26 cellular contexts compared by ENCODE assay signal in the genomic region with DNA sequence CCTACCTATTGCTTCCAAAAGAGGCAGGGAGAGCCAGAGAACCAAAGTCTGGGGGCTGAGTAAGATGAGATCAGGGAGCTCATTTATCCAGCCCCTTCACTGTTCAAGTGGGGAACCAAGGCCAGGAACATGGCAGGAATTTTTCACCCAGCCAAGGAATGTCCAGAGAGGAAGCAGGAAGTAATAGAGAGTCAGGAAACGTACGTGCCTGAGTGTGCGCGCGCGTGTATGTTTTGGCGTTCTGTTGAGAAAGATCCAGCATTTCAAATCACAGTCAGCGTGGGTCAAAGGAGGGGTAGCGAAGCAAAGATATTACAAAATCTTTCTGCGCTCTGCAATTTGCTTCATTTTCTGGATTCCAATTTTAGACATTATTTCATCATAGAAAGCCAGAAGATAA.
"Had no signal": no experiment of that assay in that cellular context is flagged by ENCODE, and none has a peak within 500 bp of the region (broad histone marks: within the 10 kb centered on the region; RNA-seq: fewer than 3 reads in every experiment).

No MANE protein-coding gene starts in this region.

- H3K4me3 ChIP-seq: breast epithelium had no signal

- H3K9me3 Mint-ChIP-seq: activated naive CD4-positive, alpha-beta T cell treated with anti-CD3 and anti-CD28 coated beads, Interleukin-2, amount 50 U/mL, for 24 hours; activated T-cell treated with anti-CD3 and anti-CD28 coated beads, Interleukin-2, amount 50 U/mL, for 24 hours; activated T-helper 1 cell treated with anti-CD3 and anti-CD28 coated beads, Interleukin-12 subunit alpha, Interleukin-12 subunit beta, Interleukin-2, Interleukin-4 antibody, amounts not matched to agents 30 ng/mL and 10 ng/mL and 1 ng/mL, durations not matched to agents 14 hours and 24 hours and 36 hours had no signal

- ATAC-seq: activated CD8-positive, alpha-beta memory T cell treated with anti-CD3 and anti-CD28 coated beads, Interleukin-2, amount 10 ng/mL, durations not matched to agents 7 days and 5 days; PC-3; T-helper 17 cell; WTC11 had no signal

- H3K27ac Mint-ChIP-seq: activated CD8-positive, alpha-beta memory T cell treated with anti-CD3 and anti-CD28 coated beads, Interleukin-2, amount 10 ng/mL, durations not matched to agents 7 days and 5 days; activated naive CD4-positive, alpha-beta T cell treated with anti-CD3 and anti-CD28 coated beads, Interleukin-2, amount 50 U/mL, for 24 hours; activated T-cell treated with anti-CD3 and anti-CD28 coated beads, Interleukin-2, amount 50 U/mL, for 24 hours; activated T-helper 1 cell treated with anti-CD3 and anti-CD28 coated beads, Interleukin-12 subunit alpha, Interleukin-12 subunit beta, Interleukin-2, Interleukin-4 antibody, amounts not matched to agents 30 ng/mL and 10 ng/mL and 1 ng/mL, durations not matched to agents 14 hours and 24 hours and 36 hours; T-helper 17 cell; WTC11 had no signal

- H3K36me3 Mint-ChIP-seq: activated CD8-positive, alpha-beta memory T cell treated with anti-CD3 and anti-CD28 coated beads, Interleukin-2, amount 10 ng/mL, durations not matched to agents 7 days and 5 days; activated naive CD4-positive, alpha-beta T cell treated with anti-CD3 and anti-CD28 coated beads, Interleukin-2, amount 50 U/mL, for 24 hours; WTC11 had no signal

- H3K4me1 Mint-ChIP-seq: activated CD8-positive, alpha-beta memory T cell treated with anti-CD3 and anti-CD28 coated beads, Interleukin-2, amount 10 ng/mL, durations not matched to agents 7 days and 5 days; activated naive CD4-positive, alpha-beta T cell treated with anti-CD3 and anti-CD28 coated beads, Interleukin-2, amount 50 U/mL, for 24 hours; T-helper 17 cell had no signal

- H3K4me1 ChIP-seq: breast epithelium had no signal

- H3K9me3 ChIP-seq: breast epithelium had no signal

- H3K27ac ChIP-seq: breast epithelium had no signal

- H3K36me3 ChIP-seq: breast epithelium had no signal

- H3K4me3 Mint-ChIP-seq: activated CD8-positive, alpha-beta memory T cell treated with anti-CD3 and anti-CD28 coated beads, Interleukin-2, amount 10 ng/mL, durations not matched to agents 7 days and 5 days; activated naive CD4-positive, alpha-beta T cell treated with anti-CD3 and anti-CD28 coated beads, Interleukin-2, amount 50 U/mL, for 24 hours; activated T-cell treated with anti-CD3 and anti-CD28 coated beads, Interleukin-2, amount 50 U/mL, for 24 hours; activated T-helper 1 cell treated with anti-CD3 and anti-CD28 coated beads, Interleukin-12 subunit alpha, Interleukin-12 subunit beta, Interleukin-2, Interleukin-4 antibody, amounts not matched to agents 30 ng/mL and 10 ng/mL and 1 ng/mL, durations not matched to agents 14 hours and 24 hours and 36 hours; T-helper 17 cell; WTC11 had no signal

- DNase-seq: activated CD4-positive, alpha-beta T cell treated with anti-CD3 and anti-CD28 coated beads for 48 hours; activated CD4-positive, alpha-beta T cell treated with anti-CD3 and anti-CD28 coated beads, Interleukin-2, amount 50 U/mL, for 48 hours; activated CD4-positive, CD25-positive, alpha-beta regulatory T cell treated with anti-CD3 and anti-CD28 coated beads, Interleukin-2, amount 50 U/mL, for 72 hours; activated CD8-positive, alpha-beta memory T cell treated with anti-CD3 and anti-CD28 coated beads, Interleukin-2, amount 10 ng/mL, durations not matched to agents 7 days and 5 days; activated effector memory CD4-positive, alpha-beta T cell treated with Interleukin-2 at 50 U/mL for 16 hours; activated naive CD4-positive, alpha-beta T cell; activated T-cell treated with anti-CD3 and anti-CD28 coated beads, Interleukin-2, amount 50 U/mL, for 24 hours; aorta; Kasumi-1; KBM-7; NCI-H1105 treated with DMSO at 0.1 percent for 48 hours; NCI-H1436 treated with DMSO at 0.1 percent for 48 hours; NCI-H187; NCI-H2081 treated with DMSO at 0.1 percent for 48 hours; NCI-H2171; NCI-H2227 treated with DMSO at 0.1 percent for 48 hours; NCI-H526 treated with DMSO at 0.1 percent for 48 hours; NK-92 treated with Interleukin-12 subunit alpha and Interleukin-12 subunit beta, amount 100 ng/mL, for 24 hours; PC-3; SHP77; T-helper 17 cell; T-helper 9 cell had no signal
